15 cellular contexts compared by ENCODE assay signal in the genomic region with DNA sequence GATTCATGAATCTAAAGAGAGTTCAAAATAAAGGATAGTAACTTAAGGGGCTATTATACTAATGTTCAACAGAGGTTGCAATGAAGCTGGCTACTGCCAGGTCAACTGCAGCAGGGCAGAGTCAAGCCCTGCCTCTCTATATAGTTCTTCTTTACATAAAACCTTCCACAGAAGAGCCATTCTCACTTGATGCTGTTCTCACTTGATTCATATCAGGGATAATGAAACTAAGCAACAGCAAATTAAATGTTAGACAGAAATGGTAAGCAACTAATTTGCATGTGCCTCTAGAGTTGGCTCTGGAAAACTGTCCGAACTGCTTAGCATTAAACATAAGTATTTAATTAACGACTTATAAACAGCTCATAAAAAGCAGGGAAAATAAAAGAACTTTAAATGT. TPM values are rescaled to one million over a fixed set of nuclear protein-coding genes. Genes with fewer than 3 reads are reported as not detected.
DNase-seq lines count a peak whose midpoint lies in the region; ATAC-seq and TF ChIP-seq lines count a peak whose summit lies in the region.
"Had no signal": no experiment of that assay in that cellular context is flagged by ENCODE, and none has a peak within 500 bp of the region (broad histone marks: within the 10 kb centered on the region; RNA-seq: fewer than 3 reads in every experiment).

No MANE protein-coding gene starts in this region.

- peak overlapping the region; percentile 55; the same call in 1 of the 2 replicates for H3K27ac ChIP-seq in 22Rv1
- no peak overlapping the region for H3K27ac ChIP-seq in CD4-positive, alpha-beta T cell (ENCODE audit: low read depth, low read length)
- H3K27ac ChIP-seq: C4-2B had no signal

- TF ChIP-seq CTCF in 22Rv1 (IDR thresholded peaks at IDR 0.05) (no peak), fibroblast of villous mesenchyme (IDR thresholded peaks at IDR 0.05; ENCODE audit: insufficient read depth, low read depth, low read length) (no peak)
- TF ChIP-seq CTCF in CD4-positive, alpha-beta T cell (IDR thresholded peaks at IDR 0.05): no peak

- H3K9me3 Mint-ChIP-seq in CD4-positive, alpha-beta T cell: no peaks in the 10 kb centered on the region
- H3K9me3 Mint-ChIP-seq in T-helper 2 cell treated with Interferon-gamma antibody and Interleukin-4, amounts not matched to agents 5 μg/mL and 100 μg/mL, for 36 hours: no peaks in the 10 kb centered on the region

- no peaks in the 10 kb centered on the region for H3K9me3 ChIP-seq in CD4-positive, alpha-beta T cell (ENCODE audit: control insufficient read depth, low read length)
- H3K9me3 ChIP-seq: HAP-1 had no signal

- no peak for DNase-seq in CD4-positive, alpha-beta T cell
- DNase-seq in T-helper 2 cell treated with Interferon-gamma antibody and Interleukin-4, amounts not matched to agents 5 μg/mL and 100 μg/mL, for 36 hours (ENCODE audit: low spot score): no peak
- DNase-seq in fibroblast of villous mesenchyme (ENCODE audit: low read depth) (peak; percentile 33), glomerular visceral epithelial cell (ENCODE audit: extremely low spot score) (no peak), iPS-NIHi7 (ENCODE audit: extremely low spot score) (no peak)
- DNase-seq: KBM-7, kidney, NCI-H1436, NCI-H510A treated with DMSO at 0.1 percent for 48 hours, SW 1271 had no signal

- H3K27ac Mint-ChIP-seq in CD4-positive, alpha-beta T cell: peak overlapping the region; percentile 79
- peak overlapping the region; percentile 89 for H3K27ac Mint-ChIP-seq in T-helper 2 cell treated with Interferon-gamma antibody and Interleukin-4, amounts not matched to agents 5 μg/mL and 100 μg/mL, for 36 hours

- H3K4me3 Mint-ChIP-seq in CD4-positive, alpha-beta T cell: no peak overlapping the region
- peak overlapping the region; percentile 62 for H3K4me3 Mint-ChIP-seq in T-helper 2 cell treated with Interferon-gamma antibody and Interleukin-4, amounts not matched to agents 5 μg/mL and 100 μg/mL, for 36 hours

- peak overlapping the region; percentile 11 for H3K4me3 ChIP-seq in fibroblast of villous mesenchyme (ENCODE audit: low read depth, low read length)
- H3K4me3 ChIP-seq: HAP-1 had no signal

- CTCF ChIA-PET in CD4-positive, alpha-beta T cell (lab: Charles Lee): interaction anchor here (1.0 kb wide), 1 partner anchor 10 kb away, joined by 3 read pairs; no protein-coding TSS in a partner anchor

- intact Hi-C loops in CD4-positive, alpha-beta T cell (cut with DNase I, micrococcal nuclease): no loop called here

- peaks cover 55% of the 10 kb centered on the region for H3K36me3 Mint-ChIP-seq in CD4-positive, alpha-beta T cell (ENCODE audit: low read depth)
- peaks cover 53% of the 10 kb centered on the region for H3K36me3 Mint-ChIP-seq in T-helper 2 cell treated with Interferon-gamma antibody and Interleukin-4, amounts not matched to agents 5 μg/mL and 100 μg/mL, for 36 hours (ENCODE audit: low read depth)

- ATAC-seq in CD4-positive, alpha-beta T cell (ENCODE audit: poor library complexity): no peak
- ATAC-seq in HG03095 (IDR thresholded peaks at IDR 0.05; ENCODE audit: unreplicated experiment) (no peak), GM21447 (IDR thresholded peaks at IDR 0.05; ENCODE audit: unreplicated experiment) (no peak)

- POLR2A ChIA-PET in CD4-positive, alpha-beta T cell (lab: Charles Lee): interaction anchor here (0.8 to 1.1 kb wide), 2 partner anchors 18 to 521 kb away, joined by 3 to 5 read pairs; partner anchors contain the start of gene CCSAP

- peaks cover 10% of the 10 kb centered on the region for H3K4me1 Mint-ChIP-seq in CD4-positive, alpha-beta T cell (ENCODE audit: low read depth)
- H3K4me1 Mint-ChIP-seq in T-helper 2 cell treated with Interferon-gamma antibody and Interleukin-4, amounts not matched to agents 5 μg/mL and 100 μg/mL, for 36 hours (ENCODE audit: low read depth): peaks cover 33% of the 10 kb centered on the region

- no peaks in the 10 kb centered on the region for H3K27me3 Mint-ChIP-seq in CD4-positive, alpha-beta T cell
- no peaks in the 10 kb centered on the region for H3K27me3 Mint-ChIP-seq in T-helper 2 cell treated with Interferon-gamma antibody and Interleukin-4, amounts not matched to agents 5 μg/mL and 100 μg/mL, for 36 hours (ENCODE audit: low read depth)

- H3K27me3 ChIP-seq in CD4-positive, alpha-beta T cell (ENCODE audit: control insufficient read depth, insufficient read depth, low read length): no peaks in the 10 kb centered on the region

RNA-seq across cellular contexts. Expression of gene CCSAP, which starts 17.4 kb away (rescaled TPM):
- 10 to 100 TPM; 14.3 to 15.2 TPM for total RNA-seq in CD4-positive, alpha-beta T cell
- 9.0 and 12.1 TPM in 2 replicates for total RNA-seq in fibroblast of villous mesenchyme

RNA-seq across cellular contexts. Expression of gene RAB4A, which starts 54.5 kb away (rescaled TPM):
- 10 to 100 TPM; 26.7 to 28.7 TPM for total RNA-seq in CD4-positive, alpha-beta T cell
- total RNA-seq in fibroblast of villous mesenchyme: 17.1 and 18.6 TPM in 2 replicates
